1 cellular context compared by ENCODE assay signal in genomic region chr10:6088721-6089333, GRCh38.
A peak's percentile ranks its signal among the peaks of the same experiment; 100 is the strongest.
TF ChIP-seq lines count a peak whose summit lies in the region.

Gene RBM17 (plus strand): TSS chr10:6089034. CDS start chr10:6097066, 8,032 bp downstream.

TF ChIP-seq in GM12878, 131 proteins besides CTCF, POLR2A, EP300 and RAD21 (continued from another document and continues in another):
- TF ChIP-seq ZBTB40 (IDR thresholded peaks at IDR 0.05; ENCODE audit: borderline replicate concordance) (no peak), E2F8 (IDR thresholded peaks at IDR 0.05; ENCODE audit: low read depth, partially characterized antibody) (no peak), NFIC (IDR thresholded peaks at IDR 0.05; ENCODE audit: low read depth, low read length) (no peak), SREBF2 (IDR thresholded peaks at IDR 0.05; ENCODE audit: low read length) (no peak; the same call in 1 of the 2 replicates), ASH2L (IDR thresholded peaks at IDR 0.05; ENCODE audit: borderline replicate concordance, low read depth) (no peak), SP1 (IDR thresholded peaks at IDR 0.05; ENCODE audit: low read depth, low read length) (peak; percentile 56), TCF12 (IDR thresholded peaks at IDR 0.05; ENCODE audit: low read depth, low read length) (0 out of 2 replicates have a peak, but pooled peaks have one; percentile 70), PBX3 (IDR thresholded peaks at IDR 0.05; ENCODE audit: insufficient replicate concordance, low read depth, low read length) (no peak), HCFC1 (IDR thresholded peaks at IDR 0.05; ENCODE audit: low read length) (peak; percentile 62; the same call in 1 of the 2 replicates), SREBF1 (IDR thresholded peaks at IDR 0.05; ENCODE audit: low read length) (no peak), JUND (IDR thresholded peaks at IDR 0.05; ENCODE audit: low read depth, low read length) (0 out of 2 replicates have a peak, but pooled peaks have one; percentile 6), ZZZ3 (IDR thresholded peaks at IDR 0.05; ENCODE audit: control insufficient read depth, insufficient read length, low read depth) (no peak), ZBED1 (IDR thresholded peaks at IDR 0.05; ENCODE audit: borderline replicate concordance) (0 out of 2 replicates have a peak, but pooled peaks have one; percentile 27), CHD2 (IDR thresholded peaks at IDR 0.05; ENCODE audit: borderline replicate concordance, low read depth, low read length) (peak; percentile 52; the same call in 1 of the 2 replicates), ELK1 (IDR thresholded peaks at IDR 0.05; ENCODE audit: low read depth, low read length) (no peak), SIN3A (IDR thresholded peaks at IDR 0.05; ENCODE audit: low read depth, low read length) (peak; percentile 54), NR2F1 (conservative IDR thresholded peaks at IDR 0.05) (peak; percentile 99), ZBTB33 (IDR thresholded peaks at IDR 0.05) (peak; percentile 75; the same call in 1 of the 2 replicates), SMARCA5 (IDR thresholded peaks at IDR 0.05) (peak; percentile 100), USF1 (IDR thresholded peaks at IDR 0.05; ENCODE audit: borderline replicate concordance, extremely low read length, insufficient read depth, low read depth, low read length) (no peak), MEF2A (IDR thresholded peaks at IDR 0.05; ENCODE audit: insufficient read depth, low read depth, low read length) (peak; percentile 71; the same call in 1 of the 2 replicates), GABPA (IDR thresholded peaks at IDR 0.05; ENCODE audit: low read depth) (no peak), CEBPB (IDR thresholded peaks at IDR 0.05; ENCODE audit: borderline replicate concordance in 1 of 2, low read depth in 2 of 2, low read length in 2 of 2) (no peak), YY1 (IDR thresholded peaks at IDR 0.05; ENCODE audit: low read depth, low read length) (peak; percentile 89), MLLT1 (IDR thresholded peaks at IDR 0.05) (0 out of 2 replicates have a peak, but pooled peaks have one; percentile 14), MYB (IDR thresholded peaks at IDR 0.05; ENCODE audit: borderline replicate concordance, low read depth, low read length) (no peak), CBX5 (IDR thresholded peaks at IDR 0.05; ENCODE audit: low read depth) (peak; percentile 82), MXI1 (IDR thresholded peaks at IDR 0.05; ENCODE audit: low read depth, low read length) (peak; percentile 45), TCF7 (IDR thresholded peaks at IDR 0.05; ENCODE audit: borderline replicate concordance) (no peak), PRDM15 (CRISPR knock-in tag; IDR thresholded peaks at IDR 0.05) (no peak), NR2C1 (IDR thresholded peaks at IDR 0.05) (peak; percentile 87), SIX5 (IDR thresholded peaks at IDR 0.05; ENCODE audit: low read depth, low read length, severe bottlenecking) (no peak), CHD1 (IDR thresholded peaks at IDR 0.05; ENCODE audit: low read depth, low read length) (no peak), TCF3 (IDR thresholded peaks at IDR 0.05; ENCODE audit: borderline replicate concordance, insufficient read depth, low read depth, low read length) (0 out of 2 replicates have a peak, but pooled peaks have one; percentile 14), HSF1 (IDR thresholded peaks at IDR 0.05; ENCODE audit: low read depth, low read length) (0 out of 2 replicates have a peak, but pooled peaks have one; percentile 52), YBX1 (IDR thresholded peaks at IDR 0.05) (no peak), GATAD2B (conservative IDR thresholded peaks at IDR 0.05; ENCODE audit: low read depth) (peak; percentile 95), DPF2 (IDR thresholded peaks at IDR 0.05) (peak; percentile 81), IRF5 (IDR thresholded peaks at IDR 0.05; ENCODE audit: borderline replicate concordance) (no peak)
